In the genomic region with DNA sequence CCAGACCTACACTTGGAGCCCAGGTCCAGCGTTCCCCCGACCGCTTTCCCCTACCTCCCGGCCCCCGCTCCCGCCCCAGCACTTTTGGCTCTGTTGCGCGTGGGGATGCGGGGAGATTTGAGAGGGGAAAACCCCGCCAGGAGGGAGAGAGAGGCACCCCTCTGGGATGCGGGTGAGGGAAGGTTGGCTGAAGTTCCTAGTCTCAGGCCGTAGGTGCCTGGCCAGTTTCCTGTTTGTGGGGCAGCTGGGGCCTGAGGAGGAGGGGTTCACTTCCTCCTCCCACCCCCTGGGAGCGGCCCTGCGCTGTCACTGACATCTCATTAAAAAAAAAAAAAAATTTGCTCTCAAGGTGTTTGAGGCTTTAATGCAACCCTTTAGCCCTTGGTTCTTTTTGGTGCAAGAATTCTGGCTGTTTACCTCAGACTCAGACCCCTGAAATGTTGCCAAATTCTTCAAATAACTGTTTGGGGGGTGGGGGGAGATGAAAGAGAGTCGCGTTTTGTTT, we compare ENCODE assay signal across 8 cellular contexts. TPM values are rescaled to one million over a fixed set of nuclear protein-coding genes. Genes with fewer than 3 reads are reported as not detected.
DNase-seq lines count a peak whose midpoint lies in the region; ATAC-seq, FAIRE-seq and TF ChIP-seq lines count a peak whose summit lies in the region.

No MANE protein-coding gene starts in this region.

- no peak for TF ChIP-seq RAD21 in GM12878 (IDR thresholded peaks at IDR 0.05; ENCODE audit: insufficient read depth, low read depth, low read length)

- H3K4me1 ChIP-seq in Karpas-422 (ENCODE audit: low read length) = peaks cover 72% of the 10 kb centered on the region
- peaks cover 65% of the 10 kb centered on the region for H3K4me1 ChIP-seq in GM12878 (ENCODE audit: control insufficient read depth, insufficient read depth, low read length)
- peaks cover 24 to 47% of the 10 kb centered on the region in 2 donors for H3K4me1 ChIP-seq in left lung
- H3K4me1 ChIP-seq in thoracic aorta (ENCODE audit: control insufficient read depth in 1 of 2, low read depth in 2 of 2) = peaks cover 19 to 52% of the 10 kb centered on the region in 2 donors

- intact Hi-C loops in GM12878 (cut with micrococcal nuclease; ENCODE audit: unreplicated experiment) (loop anchor here (5.0 kb wide), 1 partner anchor 179 kb away; no protein-coding TSS in a partner anchor), left lung (cut with DNase I) (loop anchor here in 1 of 2 donors (5.0 kb wide), 1 partner anchor 419 kb away; no protein-coding TSS in a partner anchor)

- no peak for FAIRE-seq in GM12878 (lab: Jason Lieb, UNC)

- H4K20me1 ChIP-seq in Karpas-422 (ENCODE audit: insufficient read depth, low read depth, low read length) = peaks cover 15% of the 10 kb centered on the region
- no peaks in the 10 kb centered on the region for H4K20me1 ChIP-seq in GM12878 (ENCODE audit: control insufficient read depth, insufficient read depth)

- H3K27ac ChIP-seq in Karpas-422 (ENCODE audit: low read length) = peak overlapping the region; percentile 93
- H3K27ac ChIP-seq in GM12878 (ENCODE audit: control insufficient read depth, insufficient read depth) = peak overlapping the region; percentile 72
- peak overlapping the region; percentile 37 to 84 for H3K27ac ChIP-seq in left lung
- H3K27ac ChIP-seq in thoracic aorta = no peak overlapping the region

- no peak for TF ChIP-seq POLR2A in GM12878 (IDR thresholded peaks at IDR 0.05; ENCODE audit: low read depth, low read length)

- H3K79me2 ChIP-seq in Karpas-422 (ENCODE audit: low read length) (peaks cover 23% of the 10 kb centered on the region), GM12878 (ENCODE audit: control insufficient read depth, insufficient read depth, low read length) (no peaks in the 10 kb centered on the region; the same call in 1 of the 2 replicates)

- POLR2A ChIA-PET in GM12878 (lab: Charles Lee) = interaction anchor here (1.0 kb wide), 1 partner anchor 12 kb away, joined by 4 read pairs; no protein-coding TSS in a partner anchor

- H3K4me3 ChIP-seq in Karpas-422 (ENCODE audit: low read length) (peak overlapping the region; percentile 82), GM12878 (peak overlapping the region; percentile 73), left lung (peak overlapping the region; percentile 60 to 66), thoracic aorta (peak overlapping the region; percentile 75)

- peak overlapping the region; percentile 78 for H3K4me2 ChIP-seq in Karpas-422 (ENCODE audit: low read depth, low read length, poor library complexity, severe bottlenecking)
- peak overlapping the region; percentile 95 for H3K4me2 ChIP-seq in GM12878 (ENCODE audit: control insufficient read depth, insufficient read depth)

- H3K9me2 ChIP-seq in Karpas-422 (replicated peaks; ENCODE audit: insufficient read depth, low read length) = no peaks in the 10 kb centered on the region

- RAD21 ChIA-PET in GM12878 (lab: Charles Lee; ENCODE audit: unreplicated experiment) = interaction anchor here (1.0 to 2.5 kb wide), 4 partner anchors 13 to 583 kb away, joined by 3 to 9 read pairs (median 4); a partner anchor contains a TSS

- peak; percentile 16; the same call in 2 of the 3 replicates for ATAC-seq in GM12878
- ATAC-seq in left lung = peak; percentile 3
- no peak for ATAC-seq in thoracic aorta (ENCODE audit: insufficient number of reproducible peaks, low FRiP score, low read depth)
- ATAC-seq in GM19324 (IDR thresholded peaks at IDR 0.05; ENCODE audit: low FRiP score, unreplicated experiment) = no peak

- no TSS peak for BruUV-seq in GM12878 (replicated peaks; lab: Mats Ljungman, UMichigan)

- TF ChIP-seq CTCF in GM12878 (IDR thresholded peaks at IDR 0.05 in 2 of 3, conservative IDR thresholded peaks at IDR 0.05 in 1 of 3; ENCODE audit: control insufficient read depth in 2 of 3, extremely low read depth in 1 of 3, insufficient read depth in 1 of 3, low read depth in 3 of 3, low read length in 3 of 3) (no peak), left lung (IDR thresholded peaks at IDR 0.05) (no peak), thoracic aorta (IDR thresholded peaks at IDR 0.05) (no peak)

- DNase-seq in stimulated activated CD4-positive, alpha-beta T cell treated with anti-CD3 and anti-CD28 coated beads, Interleukin-4, amount 100 ng/mL, for 24 hours = peak; percentile 21
- no peak for DNase-seq in stimulated activated CD4-positive, alpha-beta T cell treated with anti-CD3 and anti-CD28 coated beads, Interleukin-1b, Interleukin-23, amount 100 ng/mL, for 48 hours
- peak; percentile 95 for DNase-seq in Karpas-422
- no peak for DNase-seq in GM12878 (ENCODE audit: low read depth, low spot score)
- DNase-seq in left lung = peak; percentile 41 to 75
- DNase-seq in thoracic aorta (ENCODE audit: low spot score) = no peak
- no peak for DNase-seq in dedifferentiated amniotic fluid mesenchymal stem cell (ENCODE audit: extremely low spot score)

- H2AFZ ChIP-seq in Karpas-422 (ENCODE audit: low read length) (no peak overlapping the region), GM12878 (ENCODE audit: control insufficient read depth, low read depth, low read length) (peak overlapping the region; percentile 75)

- WGBS in GM12878 (ENCODE audit: insufficient coverage, insufficient replicate concordance, low lambda C conversion rate, missing lambda C conversion rate) = 0% methylated on average over 8 of the region's 16 CpGs

- CTCF ChIA-PET in GM12878 (lab: Yijun Ruan, JAX) = interaction anchor here (1.0 to 4.8 kb wide), 5 partner anchors 13 to 582 kb away, joined by 3 to 29 read pairs (median 5); a partner anchor contains a TSS

- H3K9ac ChIP-seq in Karpas-422 (ENCODE audit: low read length) (peak overlapping the region; percentile 88), GM12878 (ENCODE audit: control insufficient read depth, insufficient read depth, low read length) (peak overlapping the region; percentile 79)

- SMC1A ChIA-PET in GM12878 (lab: Charles Lee; ENCODE audit: uncharacterized antibody, unreplicated experiment) = interaction anchor here (0.8 to 1.5 kb wide), 3 partner anchors 13 to 462 kb away, joined by 3 to 4 read pairs (median 3); a partner anchor contains a TSS

- H3K9me3 ChIP-seq in Karpas-422 (ENCODE audit: low read length) = no peaks in the 10 kb centered on the region
- H3K9me3 ChIP-seq in GM12878 (replicated peaks; ENCODE audit: control insufficient read depth, insufficient read depth, low read length) = no peaks in the 10 kb centered on the region
- no peaks in the 10 kb centered on the region for H3K9me3 ChIP-seq in left lung
- H3K9me3 ChIP-seq in thoracic aorta = no peaks in the 10 kb centered on the region

- no peaks in the 10 kb centered on the region for H3K27me3 ChIP-seq in Karpas-422 (ENCODE audit: low read length)
- H3K27me3 ChIP-seq in GM12878 (replicated peaks in 1 of 2; ENCODE audit: control insufficient read depth in 2 of 2, insufficient read depth in 2 of 2, low read length in 1 of 2) = peaks cover 0 to 5% of the 10 kb centered on the region in 2 experiments; a peak in 2 of 4 replicates
- H3K27me3 ChIP-seq in left lung = peaks cover 0 to 28% of the 10 kb centered on the region in 2 donors
- H3K27me3 ChIP-seq in thoracic aorta (replicated peaks; ENCODE audit: insufficient read depth) = no peaks in the 10 kb centered on the region

- in situ Hi-C loops in GM12878 (cut with MboI) = loop anchor here (10.0 kb wide), 1 partner anchor 437 kb away; no protein-coding TSS in a partner anchor

- H3K36me3 ChIP-seq in Karpas-422 (ENCODE audit: insufficient read depth, low read length) (no peaks in the 10 kb centered on the region), GM12878 (ENCODE audit: control insufficient read depth in 2 of 2, insufficient read depth in 2 of 2, low read length in 1 of 2) (no peaks in the 10 kb centered on the region), left lung (no peaks in the 10 kb centered on the region), thoracic aorta (no peaks in the 10 kb centered on the region)

- TF ChIP-seq EP300 in GM12878 (IDR thresholded peaks at IDR 0.05; ENCODE audit: borderline replicate concordance in 1 of 2, control insufficient read depth in 1 of 2, low read depth in 2 of 2, low read length in 2 of 2) = no peak

RNA-seq across cellular contexts. Expression of a gene that starts 2.6 kb away (rescaled TPM):
- 80.7 and 147 TPM in 2 replicates for total RNA-seq in Karpas-422 (2014; rRNA removed; shearing (Covaris generic); ENCODE audit: low replicate concordance)
- total RNA-seq in GM12878 (2013; cell fraction: nucleolus; rRNA removed) = 0.56 and 0.66 TPM in 2 replicates
- total RNA-seq in GM12878 (2014; rRNA removed) = 2.5 and 3.5 TPM in 2 replicates
- 0.88 and 0.94 TPM in 2 replicates for total RNA-seq in GM12878 (2014; rRNA removed; fragmentation: Illumina TruSeq; extraction: Trizol)
- total RNA-seq in GM12878 (2021) = 4.2 and 5.0 TPM in 2 replicates
- 1.1 TPM for polyA plus RNA-seq in GM12878 (2011; ENCODE audit: low read depth)
- 0.92 and 1.0 TPM in 2 replicates for polyA plus RNA-seq in GM12878 (2011; rRNA removed)
- 1.5 and 2.5 TPM in 2 replicates for polyA plus RNA-seq in GM12878 (2011; cell fraction: cytosol; rRNA removed)
- polyA plus RNA-seq in GM12878 (2011; cell fraction: nucleus; rRNA removed) = 6.0 and 6.2 TPM in 2 replicates
- polyA plus RNA-seq in GM12878 (2012) = 5.4 and 5.6 TPM in 2 replicates
- polyA plus RNA-seq in GM12878 (2014; fragmentation: Illumina TruSeq; extraction: Trizol) = 0.41 and 1.00 TPM in 2 replicates
- polyA plus RNA-seq in GM12878 (2014; fragmentation: Nextera tagmentation; extraction: Ambion mirVana) = under 1 TPM; 0.27 to 0.58 TPM
- 3.7 and 4.8 TPM in 2 replicates for polyA plus RNA-seq in GM12878 (2014; rRNA removed)
- 1 to 10 TPM; 1.3 to 1.6 TPM for polyA plus RNA-seq in GM12878 (2016; fragmentation: Nextera tagmentation; extraction: Ambion mirVana)
- 0.37 and 0.82 TPM in 2 replicates for polyA minus RNA-seq in GM12878 (2011; rRNA and poly(A)+ RNA removed)
- 1.5 and 1.7 TPM in 2 replicates for polyA minus RNA-seq in GM12878 (2011; cell fraction: cytosol; rRNA and poly(A)+ RNA removed)
- 1.9 and 4.5 TPM in 2 replicates for polyA minus RNA-seq in GM12878 (2011; cell fraction: nucleus; rRNA and poly(A)+ RNA removed)
- 1 to 10 TPM; 6.4 to 8.8 TPM for total RNA-seq in left lung
- 10 to 100 TPM; 10.3 to 17.8 TPM for total RNA-seq in thoracic aorta

RNA-seq across cellular contexts. Expression of a gene that starts 16.3 kb away (rescaled TPM):
- 52.2 and 74.3 TPM in 2 replicates for total RNA-seq in Karpas-422 (2014; rRNA removed; shearing (Covaris generic); ENCODE audit: low replicate concordance)
- total RNA-seq in GM12878 (2013; cell fraction: nucleolus; rRNA removed) = 90.2 and 98.4 TPM in 2 replicates
- total RNA-seq in GM12878 (2014; rRNA removed) = 56.1 and 59.3 TPM in 2 replicates
- total RNA-seq in GM12878 (2014; rRNA removed; fragmentation: Illumina TruSeq; extraction: Trizol) = 57.0 and 58.6 TPM in 2 replicates
- total RNA-seq in GM12878 (2021) = 29.8 and 30.0 TPM in 2 replicates
- 29.4 TPM for polyA plus RNA-seq in GM12878 (2011; ENCODE audit: low read depth)
- polyA plus RNA-seq in GM12878 (2011; rRNA removed) = 68.0 and 75.6 TPM in 2 replicates
- 47.1 and 48.5 TPM in 2 replicates for polyA plus RNA-seq in GM12878 (2011; cell fraction: cytosol; rRNA removed)
- polyA plus RNA-seq in GM12878 (2011; cell fraction: nucleus; rRNA removed) = 96.0 and 133 TPM in 2 replicates
- 24.1 and 28.7 TPM in 2 replicates for polyA plus RNA-seq in GM12878 (2012)
- 65.8 and 76.8 TPM in 2 replicates for polyA plus RNA-seq in GM12878 (2014; fragmentation: Illumina TruSeq; extraction: Trizol)
- polyA plus RNA-seq in GM12878 (2014; fragmentation: Nextera tagmentation; extraction: Ambion mirVana) = 10 to 100 TPM; 14.3 to 23.5 TPM
- 42.7 and 51.0 TPM in 2 replicates for polyA plus RNA-seq in GM12878 (2014; rRNA removed)
- 10 to 100 TPM; 52.9 to 55.8 TPM for polyA plus RNA-seq in GM12878 (2016; fragmentation: Nextera tagmentation; extraction: Ambion mirVana)
- polyA minus RNA-seq in GM12878 (2011; rRNA and poly(A)+ RNA removed) = 77.9 and 79.7 TPM in 2 replicates
- polyA minus RNA-seq in GM12878 (2011; cell fraction: cytosol; rRNA and poly(A)+ RNA removed) = 20.4 and 21.8 TPM in 2 replicates
- 44.2 and 51.9 TPM in 2 replicates for polyA minus RNA-seq in GM12878 (2011; cell fraction: nucleus; rRNA and poly(A)+ RNA removed)
- 10 to 100 TPM; 18.2 to 27.8 TPM for total RNA-seq in left lung
- 10 to 100 TPM; 19.4 to 59.3 TPM for total RNA-seq in thoracic aorta

RNA-seq across cellular contexts. Expression of a gene that starts 55.0 kb away (rescaled TPM):
- total RNA-seq in Karpas-422 (2014; rRNA removed; shearing (Covaris generic); ENCODE audit: low replicate concordance) = 10.9 and 36.9 TPM in 2 replicates
- total RNA-seq in GM12878 (2013; cell fraction: nucleolus; rRNA removed) = 9.1 and 10.0 TPM in 2 replicates
- total RNA-seq in GM12878 (2014; rRNA removed) (4.0 and 7.6 TPM in 2 replicates), GM12878 (2014; rRNA removed; fragmentation: Illumina TruSeq; extraction: Trizol) (2.9 and 3.1 TPM in 2 replicates), GM12878 (2021) (7.3 and 8.4 TPM in 2 replicates), left lung (10 to 100 TPM; 13.4 to 20.6 TPM), thoracic aorta (10 to 100 TPM; 11.0 to 11.5 TPM)
- polyA plus RNA-seq in GM12878 (2011; ENCODE audit: low read depth) = 4.9 TPM
- polyA plus RNA-seq in GM12878 (2011; rRNA removed) (0.57 and 0.69 TPM in 2 replicates), GM12878 (2014; fragmentation: Illumina TruSeq; extraction: Trizol) (2.9 and 4.9 TPM in 2 replicates), GM12878 (2014; fragmentation: Nextera tagmentation; extraction: Ambion mirVana) (1 to 10 TPM in 1 of 2 experiments, under 1 TPM in 1; 0.89 to 1.1 TPM), GM12878 (2014; rRNA removed) (7.7 and 8.3 TPM in 2 replicates), GM12878 (2016; fragmentation: Nextera tagmentation; extraction: Ambion mirVana) (1 to 10 TPM; 1.9 to 4.1 TPM)
- polyA plus RNA-seq in GM12878 (2011; cell fraction: cytosol; rRNA removed) = 1.1 and 1.2 TPM in 2 replicates
- polyA plus RNA-seq in GM12878 (2011; cell fraction: nucleus; rRNA removed) = 5.0 and 5.2 TPM in 2 replicates
- 6.6 and 7.0 TPM in 2 replicates for polyA plus RNA-seq in GM12878 (2012)
- 0.51 and 2.2 TPM in 2 replicates for polyA minus RNA-seq in GM12878 (2011; rRNA and poly(A)+ RNA removed)
- polyA minus RNA-seq in GM12878 (2011; cell fraction: cytosol; rRNA and poly(A)+ RNA removed) = 1.3 TPM in 1 of 2 replicates, not detected in the other
- polyA minus RNA-seq in GM12878 (2011; cell fraction: nucleus; rRNA and poly(A)+ RNA removed) = 1.1 and 1.5 TPM in 2 replicates

Comparison
In these comparisons a context has a peak if more than half of its experiments do, and no peak if none do; other contexts are left out.
1. DNase-seq: peak in stimulated activated CD4-positive, alpha-beta T cell treated with anti-CD3 and anti-CD28 coated beads, Interleukin-4, amount 100 ng/mL, for 24 hours (single experiment), Karpas-422 (single experiment) and left lung (2 of 2); none in stimulated activated CD4-positive, alpha-beta T cell treated with anti-CD3 and anti-CD28 coated beads, Interleukin-1b, Interleukin-23, amount 100 ng/mL, for 48 hours (single experiment), GM12878 (single experiment), thoracic aorta (single experiment) and dedifferentiated amniotic fluid mesenchymal stem cell (single experiment).
2. H3K27ac ChIP-seq: peak in Karpas-422 (single experiment), GM12878 (single experiment) and left lung (2 of 2); none in thoracic aorta (0 of 2).
3. ATAC-seq: peak in GM12878 (single experiment) and left lung (single experiment); none in thoracic aorta (single experiment) and GM19324 (single experiment).
4. Peak in every context shown above with its lines, with median percentiles within 50 percentile points of each other: H3K4me3 ChIP-seq.